ENCODE assay signal across 23 cellular contexts in the genomic region with DNA sequence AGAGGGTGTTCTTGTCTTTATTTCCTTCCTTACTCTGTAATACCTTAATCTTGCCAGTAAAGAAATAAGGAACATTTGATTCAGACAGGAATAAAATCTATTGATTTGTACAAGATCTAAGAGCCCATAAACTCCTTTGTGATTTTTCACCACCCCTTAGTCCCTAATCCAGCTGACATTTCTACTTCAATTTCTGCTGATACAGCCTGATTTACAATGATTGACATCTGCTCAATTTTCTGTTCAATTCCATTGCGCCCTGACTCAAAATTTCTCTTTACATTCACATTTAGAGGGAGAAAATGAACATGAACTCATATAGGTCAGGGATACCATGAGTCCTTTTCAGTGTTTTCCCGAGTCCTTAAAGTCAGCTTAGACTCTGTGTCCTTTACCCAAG. TPM values are rescaled to one million over a fixed set of nuclear protein-coding genes. Genes with fewer than 3 reads are reported as not detected.
DNase-seq lines count a peak whose midpoint lies in the region; ATAC-seq and TF ChIP-seq lines count a peak whose summit lies in the region.
"Had no signal": no experiment of that assay in that cellular context is flagged by ENCODE, and none has a peak within 500 bp of the region (broad histone marks: within the 10 kb centered on the region; RNA-seq: fewer than 3 reads in every experiment).

No MANE protein-coding gene starts in this region.

- TF ChIP-seq CTCF in VCaP (conservative IDR thresholded peaks at IDR 0.05) (no peak), endodermal cell (conservative IDR thresholded peaks at IDR 0.05) (no peak)

- no peak for DNase-seq in activated CD4-positive, alpha-beta T cell treated with anti-CD3 and anti-CD28 coated beads for 36 hours
- no peak for DNase-seq in activated CD4-positive, alpha-beta T cell treated with anti-CD3 and anti-CD28 coated beads, Interleukin-2, amount 10 ng/mL, durations not matched to agents 24 days and 14 days
- DNase-seq in endodermal cell = no peak
- DNase-seq in GDM1 (lab: John Stamatoyannopoulos, UW) = no peak
- DNase-seq: 8988T; AML-193; C1 segment of cervical spinal cord; CD8-positive, alpha-beta T cell; Kasumi-1; NCI-H1092 treated with DMSO at 0.1 percent for 48 hours; NCI-H146; NCI-H2081; NCI-H2171 treated with DMSO at 0.1 percent for 48 hours; NCI-H524 treated with DMSO at 0.1 percent for 48 hours; NCI-H82; OCI-M1; SJCRH30 had no signal

- H3K4me3 ChIP-seq in endodermal cell (ENCODE audit: low read length) = no peak overlapping the region
- H3K4me3 ChIP-seq: SJCRH30 had no signal

- WGBS in endodermal cell (ENCODE audit: insufficient coverage in 1 of 2, insufficient read length in 1 of 2), 2 experiments = 88 to 97% methylated on average over 1 to 2 of the region's 2 CpGs

- intact Hi-C loops in activated CD4-positive, alpha-beta T cell treated with anti-CD3 and anti-CD28 coated beads for 36 hours (cut with DNase I, micrococcal nuclease) = no loop called here
- intact Hi-C loops in activated CD4-positive, alpha-beta T cell treated with anti-CD3 and anti-CD28 coated beads, Interleukin-2, amount 10 ng/mL, durations not matched to agents 24 days and 14 days (cut with micrococcal nuclease) = no loop called here

- peak overlapping the region; percentile 18 for H3K27ac Mint-ChIP-seq in activated CD4-positive, alpha-beta T cell treated with anti-CD3 and anti-CD28 coated beads for 36 hours
- no peak overlapping the region for H3K27ac Mint-ChIP-seq in activated CD4-positive, alpha-beta T cell treated with anti-CD3 and anti-CD28 coated beads, Interleukin-2, amount 10 ng/mL, durations not matched to agents 24 days and 14 days
- H3K27ac Mint-ChIP-seq in endodermal cell = peak overlapping the region; percentile 27
- H3K27ac Mint-ChIP-seq in stimulated activated memory B cell treated with anti-CD40 and anti-IgM and Interleukin-4, amounts not matched to agents 10 μg/mL and 1 μg/mL and 100 μg/mL, for 72 hours = peak overlapping the region; percentile 25
- H3K27ac Mint-ChIP-seq: CD8-positive, alpha-beta T cell had no signal

- no peaks in the 10 kb centered on the region for H3K9me3 ChIP-seq in endodermal cell (ENCODE audit: control insufficient read depth, low read length)
- H3K9me3 ChIP-seq: SJCRH30 had no signal

- H3K27me3 ChIP-seq in endodermal cell (ENCODE audit: control insufficient read depth, insufficient read depth, low read length, poor library complexity, severe bottlenecking) = no peaks in the 10 kb centered on the region
- H3K27me3 ChIP-seq: SJCRH30 had no signal

- H3K9me3 Mint-ChIP-seq in activated CD4-positive, alpha-beta T cell treated with anti-CD3 and anti-CD28 coated beads for 36 hours (ENCODE audit: low read depth) = no peaks in the 10 kb centered on the region
- no peaks in the 10 kb centered on the region for H3K9me3 Mint-ChIP-seq in activated CD4-positive, alpha-beta T cell treated with anti-CD3 and anti-CD28 coated beads, Interleukin-2, amount 10 ng/mL, durations not matched to agents 24 days and 14 days
- H3K9me3 Mint-ChIP-seq in endodermal cell = no peaks in the 10 kb centered on the region
- H3K9me3 Mint-ChIP-seq in stimulated activated memory B cell treated with anti-CD40 and anti-IgM and Interleukin-4, amounts not matched to agents 10 μg/mL and 1 μg/mL and 100 μg/mL, for 72 hours = no peaks in the 10 kb centered on the region
- H3K9me3 Mint-ChIP-seq: CD8-positive, alpha-beta T cell had no signal

- H3K27ac ChIP-seq in VCaP (peak overlapping the region; percentile 45), endodermal cell (ENCODE audit: low read depth, low read length) (no peak overlapping the region)
- H3K27ac ChIP-seq: SJCRH30 had no signal

- no peaks in the 10 kb centered on the region for H3K36me3 ChIP-seq in endodermal cell (ENCODE audit: control insufficient read depth, insufficient read depth, low read length)
- H3K36me3 ChIP-seq: SJCRH30 had no signal

- no peak overlapping the region for H3K9ac ChIP-seq in endodermal cell (ENCODE audit: extremely low read depth, low read length, poor library complexity, severe bottlenecking)

- no peak overlapping the region for H3K4me3 Mint-ChIP-seq in activated CD4-positive, alpha-beta T cell treated with anti-CD3 and anti-CD28 coated beads for 36 hours
- no peak overlapping the region for H3K4me3 Mint-ChIP-seq in activated CD4-positive, alpha-beta T cell treated with anti-CD3 and anti-CD28 coated beads, Interleukin-2, amount 10 ng/mL, durations not matched to agents 24 days and 14 days
- no peak overlapping the region for H3K4me3 Mint-ChIP-seq in endodermal cell
- no peak overlapping the region for H3K4me3 Mint-ChIP-seq in stimulated activated memory B cell treated with anti-CD40 and anti-IgM and Interleukin-4, amounts not matched to agents 10 μg/mL and 1 μg/mL and 100 μg/mL, for 72 hours
- H3K4me3 Mint-ChIP-seq: CD8-positive, alpha-beta T cell had no signal

- no peaks in the 10 kb centered on the region for H3K27me3 Mint-ChIP-seq in activated CD4-positive, alpha-beta T cell treated with anti-CD3 and anti-CD28 coated beads for 36 hours
- no peaks in the 10 kb centered on the region for H3K27me3 Mint-ChIP-seq in activated CD4-positive, alpha-beta T cell treated with anti-CD3 and anti-CD28 coated beads, Interleukin-2, amount 10 ng/mL, durations not matched to agents 24 days and 14 days
- H3K27me3 Mint-ChIP-seq in endodermal cell (ENCODE audit: insufficient read depth) = no peaks in the 10 kb centered on the region
- peaks cover 13% of the 10 kb centered on the region for H3K27me3 Mint-ChIP-seq in stimulated activated memory B cell treated with anti-CD40 and anti-IgM and Interleukin-4, amounts not matched to agents 10 μg/mL and 1 μg/mL and 100 μg/mL, for 72 hours

- peaks cover 37% of the 10 kb centered on the region for H3K4me1 Mint-ChIP-seq in activated CD4-positive, alpha-beta T cell treated with anti-CD3 and anti-CD28 coated beads for 36 hours
- peaks cover 36% of the 10 kb centered on the region for H3K4me1 Mint-ChIP-seq in activated CD4-positive, alpha-beta T cell treated with anti-CD3 and anti-CD28 coated beads, Interleukin-2, amount 10 ng/mL, durations not matched to agents 24 days and 14 days
- H3K4me1 Mint-ChIP-seq in endodermal cell = peaks cover 33% of the 10 kb centered on the region
- H3K4me1 Mint-ChIP-seq in stimulated activated memory B cell treated with anti-CD40 and anti-IgM and Interleukin-4, amounts not matched to agents 10 μg/mL and 1 μg/mL and 100 μg/mL, for 72 hours = peaks cover 19% of the 10 kb centered on the region

- no peak for ATAC-seq in activated CD4-positive, alpha-beta T cell treated with anti-CD3 and anti-CD28 coated beads for 36 hours
- ATAC-seq in stimulated activated memory B cell treated with anti-CD40 and anti-IgM and Interleukin-4, amounts not matched to agents 10 μg/mL and 1 μg/mL and 100 μg/mL, for 72 hours = no peak
- no peak for ATAC-seq in GM18498 (IDR thresholded peaks at IDR 0.05; ENCODE audit: unreplicated experiment)
- ATAC-seq: CD8-positive, alpha-beta T cell had no signal

- POLR2A ChIA-PET in activated CD4-positive, alpha-beta T cell treated with anti-CD3 and anti-CD28 coated beads for 36 hours (lab: Charles Lee) = no interaction called here

- peaks cover 25% of the 10 kb centered on the region for H3K4me1 ChIP-seq in endodermal cell (ENCODE audit: control insufficient read depth, insufficient read depth, low read length)

- CTCF ChIA-PET in activated CD4-positive, alpha-beta T cell treated with anti-CD3 and anti-CD28 coated beads for 36 hours (lab: Charles Lee) = interaction anchor here (0.7 to 3.9 kb wide), 3 partner anchors 88 to 148 kb away, joined by 3 to 16 read pairs (median 4); no protein-coding TSS in a partner anchor

- no peaks in the 10 kb centered on the region for H3K36me3 Mint-ChIP-seq in activated CD4-positive, alpha-beta T cell treated with anti-CD3 and anti-CD28 coated beads for 36 hours (ENCODE audit: low read depth)
- H3K36me3 Mint-ChIP-seq in activated CD4-positive, alpha-beta T cell treated with anti-CD3 and anti-CD28 coated beads, Interleukin-2, amount 10 ng/mL, durations not matched to agents 24 days and 14 days (ENCODE audit: low read depth) = no peaks in the 10 kb centered on the region
- H3K36me3 Mint-ChIP-seq in endodermal cell (ENCODE audit: low read depth) = no peaks in the 10 kb centered on the region
- no peaks in the 10 kb centered on the region for H3K36me3 Mint-ChIP-seq in stimulated activated memory B cell treated with anti-CD40 and anti-IgM and Interleukin-4, amounts not matched to agents 10 μg/mL and 1 μg/mL and 100 μg/mL, for 72 hours
- H3K36me3 Mint-ChIP-seq: CD8-positive, alpha-beta T cell had no signal

RNA-seq across cellular contexts. Expression of gene TMEM123, which starts 27.2 kb away (rescaled TPM):
- 100 to 1,000 TPM; 179 to 392 TPM for total RNA-seq in activated CD4-positive, alpha-beta T cell treated with anti-CD3 and anti-CD28 coated beads for 36 hours
- total RNA-seq in activated CD4-positive, alpha-beta T cell treated with anti-CD3 and anti-CD28 coated beads, Interleukin-2, amount 10 ng/mL, durations not matched to agents 24 days and 14 days = 243 and 250 TPM in 2 replicates
- 100 to 1,000 TPM; 216 to 256 TPM for total RNA-seq in endodermal cell
- polyA plus RNA-seq in endodermal cell (2013, experiment 1 of 2) = 193 TPM
- 178 TPM for polyA plus RNA-seq in endodermal cell (2013, experiment 2 of 2)

RNA-seq across cellular contexts. Expression of gene MMP7, which starts 50.8 kb away (rescaled TPM):
- not detected for total RNA-seq in activated CD4-positive, alpha-beta T cell treated with anti-CD3 and anti-CD28 coated beads for 36 hours
- total RNA-seq in activated CD4-positive, alpha-beta T cell treated with anti-CD3 and anti-CD28 coated beads, Interleukin-2, amount 10 ng/mL, durations not matched to agents 24 days and 14 days = not detected in 2 replicates
- not detected for total RNA-seq in endodermal cell
- 0.28 TPM for polyA plus RNA-seq in endodermal cell (2013, experiment 1 of 2)
- 0.66 TPM for polyA plus RNA-seq in endodermal cell (2013, experiment 2 of 2)
- total RNA-seq: CD8-positive, alpha-beta T cell; G401; H1; SJCRH30 had no signal
- polyA plus RNA-seq: AG04450, H1 had no signal
